ENCODE assay signal across 8 cellular contexts in genomic region chr13:20772401-20773131, GRCh38. TPM values are rescaled to one million over a fixed set of nuclear protein-coding genes. Genes with fewer than 3 reads are reported as not detected.
DNase-seq lines count a peak whose midpoint lies in the region; ATAC-seq and TF ChIP-seq lines count a peak whose summit lies in the region.

No MANE protein-coding gene starts in this region.

- TF ChIP-seq POLR2A in breast epithelium (IDR thresholded peaks at IDR 0.05) (no peak), GM18505 (IDR thresholded peaks at IDR 0.05; ENCODE audit: borderline replicate concordance, extremely low read depth, insufficient read depth, insufficient read length) (no peak)

- peaks cover 6% of the 10 kb centered on the region; the same call in 1 of the 2 replicates for H3F3A ChIP-seq in MM.1S (ENCODE audit: insufficient read depth, low read length)

- POLR2A ChIA-PET in naive thymus-derived CD4-positive, alpha-beta T cell (lab: Charles Lee): interaction anchor here (0.6 to 3.1 kb wide), 10 partner anchors 10 to 1140 kb away, joined by 3 to 9 read pairs (median 4); partner anchors contain the start of gene XPO4

- H3K9ac ChIP-seq in MM.1S (ENCODE audit: low read length): peak overlapping the region; percentile 86

- H3K27me3 ChIP-seq in MM.1S (replicated peaks; ENCODE audit: insufficient read depth, low read length) (no peaks in the 10 kb centered on the region), breast epithelium (no peaks in the 10 kb centered on the region)
- H3K27me3 ChIP-seq in naive thymus-derived CD4-positive, alpha-beta T cell (ENCODE audit: control insufficient read depth in 2 of 2, insufficient read depth in 2 of 2, low read length in 2 of 2): no peaks in the 10 kb centered on the region

- no peaks in the 10 kb centered on the region for H3K79me2 ChIP-seq in MM.1S (ENCODE audit: low read length)

- H2AFZ ChIP-seq in MM.1S (ENCODE audit: low read length): peak overlapping the region; percentile 69

- no peak for TF ChIP-seq CTCF in CD14-positive monocyte (IDR thresholded peaks at IDR 0.05)
- no peak for TF ChIP-seq CTCF in MM.1S (IDR thresholded peaks at IDR 0.05; ENCODE audit: low read length)
- no peak for TF ChIP-seq CTCF in breast epithelium (IDR thresholded peaks at IDR 0.05)

- H3K4me2 ChIP-seq in MM.1S (ENCODE audit: low read depth, low read length): peak overlapping the region; percentile 66

- H3K4me1 ChIP-seq in MM.1S (ENCODE audit: low read length): no peaks in the 10 kb centered on the region
- H3K4me1 ChIP-seq in breast epithelium: peaks cover 3 to 6% of the 10 kb centered on the region in 2 donors
- H3K4me1 ChIP-seq in naive thymus-derived CD4-positive, alpha-beta T cell (ENCODE audit: control insufficient read depth in 2 of 2, insufficient read depth in 2 of 2, low read length in 2 of 2): peaks cover 9 to 16% of the 10 kb centered on the region in 2 donors

- peaks cover 0 to 5% (median 0%) of the 10 kb centered on the region in 3 donors for H3K27me3 Mint-ChIP-seq in CD14-positive monocyte (ENCODE audit: low read depth in 3 of 3)
- no peaks in the 10 kb centered on the region for H3K27me3 Mint-ChIP-seq in naive thymus-derived CD4-positive, alpha-beta T cell

- no peaks in the 10 kb centered on the region for H4K20me1 ChIP-seq in MM.1S (ENCODE audit: insufficient read depth, low read length)

- DNase-seq in CD14-positive monocyte (ENCODE audit: low spot score) (no peak), MM.1S (no peak), breast epithelium (ENCODE audit: low spot score in 2 of 2) (no peak), iPS-NIHi7 (ENCODE audit: extremely low spot score) (no peak), NCI-H2171 treated with DMSO at 0.1 percent for 48 hours (lab: John Stamatoyannopoulos, UW) (no peak), islet precursor cell (no peak)
- no peak for DNase-seq in naive thymus-derived CD4-positive, alpha-beta T cell

- peaks cover 4 to 28% (median 19%) of the 10 kb centered on the region in 7 donors for H3K9me3 Mint-ChIP-seq in CD14-positive monocyte
- peaks cover 1 to 32% (median 17%) of the 10 kb centered on the region in 11 donors for H3K9me3 Mint-ChIP-seq in naive thymus-derived CD4-positive, alpha-beta T cell

- peak overlapping the region; percentile 78 to 98 (median 95) for H3K27ac Mint-ChIP-seq in CD14-positive monocyte
- peak overlapping the region; percentile 94 to 100 (median 99) for H3K27ac Mint-ChIP-seq in naive thymus-derived CD4-positive, alpha-beta T cell

- H3K9me2 ChIP-seq in MM.1S (replicated peaks; ENCODE audit: insufficient read depth, low read length): no peaks in the 10 kb centered on the region

- H3K36me3 ChIP-seq in MM.1S (replicated peaks; ENCODE audit: insufficient read depth, low read length) (no peaks in the 10 kb centered on the region), breast epithelium (no peaks in the 10 kb centered on the region)
- H3K36me3 ChIP-seq in naive thymus-derived CD4-positive, alpha-beta T cell (ENCODE audit: control insufficient read depth in 2 of 3, insufficient read depth in 3 of 3, low read length in 3 of 3): peaks cover 0 to 5% (median 0%) of the 10 kb centered on the region in 3 experiments

- intact Hi-C loops in CD14-positive monocyte (cut with micrococcal nuclease): loop anchor here in 1 of 2 donors (5.0 kb wide), 1 partner anchor 830 kb away; the partner anchor contains the start of gene MICU2
- intact Hi-C loops in breast epithelium (cut with DNase I; ENCODE audit: low total_unique reads): no loop called here
- intact Hi-C loops in naive thymus-derived CD4-positive, alpha-beta T cell (cut with micrococcal nuclease): loop anchor here (1.0 to 5.0 kb wide), 22 partner anchors 56 to 1140 kb away; partner anchors contain the start of genes CRYL1 (in 2 of the 2), IFT88 (in 2 of the 2), MPHOSPH8 (in 2 of the 2) and MRPL57 (in 2 of the 2)

- H3K27ac ChIP-seq in MM.1S (ENCODE audit: low read length) (peak overlapping the region; percentile 79; the same call in 1 of the 2 replicates), breast epithelium (peak overlapping the region; percentile 92 to 93)
- H3K27ac ChIP-seq in naive thymus-derived CD4-positive, alpha-beta T cell (ENCODE audit: low read depth, low read length): peak overlapping the region; percentile 93

- no peak for ATAC-seq in naive thymus-derived CD4-positive, alpha-beta T cell
- no peak for ATAC-seq in GM18505 (IDR thresholded peaks at IDR 0.05; ENCODE audit: unreplicated experiment)

- peak overlapping the region; percentile 69 for H3K4me3 ChIP-seq in MM.1S (ENCODE audit: low read length)
- peak overlapping the region; percentile 69 to 70 (median 70) for H3K4me3 ChIP-seq in breast epithelium
- H3K4me3 ChIP-seq in naive thymus-derived CD4-positive, alpha-beta T cell (ENCODE audit: low read length): peak overlapping the region; percentile 90

- H3K9me3 ChIP-seq in MM.1S (replicated peaks; ENCODE audit: insufficient read depth, low read length) (no peaks in the 10 kb centered on the region), breast epithelium (peaks cover 0 to 24% of the 10 kb centered on the region in 2 donors)
- H3K9me3 ChIP-seq in naive thymus-derived CD4-positive, alpha-beta T cell (ENCODE audit: control insufficient read depth in 2 of 3, low read length in 3 of 3): peaks cover 0 to 7% (median 0%) of the 10 kb centered on the region in 3 experiments

- CTCF ChIA-PET in naive thymus-derived CD4-positive, alpha-beta T cell (lab: Charles Lee): no interaction called here

- peaks cover 17 to 21% of the 10 kb centered on the region in 2 donors for H3K36me3 Mint-ChIP-seq in CD14-positive monocyte
- H3K36me3 Mint-ChIP-seq in naive thymus-derived CD4-positive, alpha-beta T cell: peaks cover 12 to 54% (median 32%) of the 10 kb centered on the region in 5 donors

- H3K4me1 Mint-ChIP-seq in CD14-positive monocyte: peaks cover 11% of the 10 kb centered on the region
- peaks cover 21 to 62% (median 53%) of the 10 kb centered on the region in 7 donors for H3K4me1 Mint-ChIP-seq in naive thymus-derived CD4-positive, alpha-beta T cell

- H3K4me3 Mint-ChIP-seq in CD14-positive monocyte: peak overlapping the region; percentile 97
- peak overlapping the region; percentile 85 to 99 (median 94) for H3K4me3 Mint-ChIP-seq in naive thymus-derived CD4-positive, alpha-beta T cell

RNA-seq across cellular contexts. Expression of gene EEF1AKMT1, which starts 1.2 kb away (rescaled TPM):
- polyA plus RNA-seq in CD14-positive monocyte: 1 to 10 TPM; 4.2 TPM
- total RNA-seq in breast epithelium: 10 to 100 TPM in 2 of 3 donors, 1 to 10 TPM in 1; 9.0 to 16.1 (median 13.5) TPM
- 10 to 100 TPM in 1 of 5 experiments, 1 to 10 TPM in 4; 4.2 to 11.2 (median 8.5) TPM for total RNA-seq in naive thymus-derived CD4-positive, alpha-beta T cell
- polyA plus RNA-seq in naive thymus-derived CD4-positive, alpha-beta T cell: 10 to 100 TPM; 13.1 to 14.1 TPM
